In the genomic region with DNA sequence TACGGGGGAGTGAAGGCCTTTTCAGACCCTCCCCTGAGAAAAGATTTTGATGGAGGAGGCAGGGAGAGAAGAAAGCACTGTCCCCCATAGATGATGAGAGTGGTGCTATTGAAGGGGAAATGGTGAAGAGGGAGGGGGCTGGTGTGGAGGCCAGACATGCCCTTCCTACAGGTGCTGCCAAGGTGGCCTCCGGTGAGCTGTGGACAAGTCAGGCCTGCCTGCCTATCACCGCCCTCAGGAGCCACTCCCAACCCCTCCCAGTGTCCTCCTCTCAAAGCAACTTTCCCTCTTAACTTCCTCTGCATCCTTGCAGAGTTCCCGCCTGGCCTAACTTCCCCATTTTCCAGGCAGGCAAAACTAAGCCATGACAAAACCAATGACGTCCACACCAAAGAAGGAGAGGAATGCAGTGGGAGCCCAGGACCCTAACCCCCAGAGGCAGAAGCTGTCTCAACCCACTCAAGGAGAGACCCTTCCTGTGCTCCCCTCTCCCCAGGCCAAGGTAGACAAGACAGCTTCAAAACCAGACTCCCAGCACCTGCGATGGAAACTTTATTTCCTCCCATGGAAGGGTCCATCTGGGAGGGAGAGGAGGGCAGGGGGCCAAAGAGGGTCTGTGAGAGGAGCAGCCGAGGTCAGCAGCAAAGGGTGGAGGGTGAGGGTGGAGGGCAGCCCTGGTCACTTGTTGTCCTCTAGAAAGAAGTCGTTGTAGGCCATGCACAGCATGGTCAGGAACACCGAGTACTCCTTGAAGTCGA, we compare ENCODE assay signal across 5 cellular contexts. TPM values are rescaled to one million over a fixed set of nuclear protein-coding genes. Genes with fewer than 3 reads are reported as not detected.
A peak's percentile ranks its signal among the peaks of the same experiment; 100 is the strongest.
DNase-seq lines count a peak whose midpoint lies in the region; ATAC-seq and TF ChIP-seq lines count a peak whose summit lies in the region.

No MANE protein-coding gene starts in this region.

- no peak for TF ChIP-seq CTCF in RWPE2 (IDR thresholded peaks at IDR 0.05; ENCODE audit: poor library complexity, severe bottlenecking)
- TF ChIP-seq CTCF in fibroblast of lung (conservative IDR thresholded peaks at IDR 0.05 in 1 of 2, IDR thresholded peaks at IDR 0.05 in 1 of 2; ENCODE audit: low read depth in 1 of 2, low read length in 2 of 2), result no peak

- peaks cover 17% of the 10 kb centered on the region for H3K36me3 ChIP-seq in RWPE2 (ENCODE audit: low read depth)
- peaks cover 6% of the 10 kb centered on the region for H3K36me3 ChIP-seq in fibroblast of lung (ENCODE audit: control insufficient read depth, insufficient read depth, low read length)
- peaks cover 0 to 4% of the 10 kb centered on the region in 2 donors for H3K36me3 ChIP-seq in stomach smooth muscle (ENCODE audit: control insufficient read depth in 2 of 2, insufficient read depth in 2 of 2, low read length in 2 of 2)

- peaks cover 23% of the 10 kb centered on the region for H3K79me2 ChIP-seq in fibroblast of lung (ENCODE audit: control insufficient read depth, insufficient read depth, low read length)

- no peak overlapping the region for H2AFZ ChIP-seq in fibroblast of lung (ENCODE audit: low read length)

- H3K4me1 ChIP-seq in RWPE2 (ENCODE audit: insufficient read depth, poor library complexity, severe bottlenecking) (peaks cover 31% of the 10 kb centered on the region), fibroblast of lung (ENCODE audit: control insufficient read depth, extremely low read depth, insufficient read depth, low read length) (peaks cover 20% of the 10 kb centered on the region), stomach smooth muscle (ENCODE audit: control insufficient read depth, insufficient read depth, low read length) (peaks cover 47% of the 10 kb centered on the region)

- ATAC-seq in RWPE2 (ENCODE audit: low read depth), result peak; percentile 39
- ATAC-seq in GM18520 (IDR thresholded peaks at IDR 0.05; ENCODE audit: unreplicated experiment), result no peak

- H4K20me1 ChIP-seq in fibroblast of lung (ENCODE audit: control insufficient read depth, extremely low read depth, insufficient read depth, low read length), result no peaks in the 10 kb centered on the region

- peak overlapping the region; percentile 89 for H3K4me2 ChIP-seq in fibroblast of lung (ENCODE audit: extremely low read depth, insufficient read depth, low read length)

- H3K9me3 ChIP-seq in RWPE2 (ENCODE audit: severe bottlenecking), result no peaks in the 10 kb centered on the region
- H3K9me3 ChIP-seq in fibroblast of lung (ENCODE audit: control insufficient read depth, insufficient read depth, low read depth, low read length), result no peaks in the 10 kb centered on the region
- no peaks in the 10 kb centered on the region for H3K9me3 ChIP-seq in stomach smooth muscle (ENCODE audit: control insufficient read depth in 2 of 2, low read length in 2 of 2)

- peak; percentile 85 for DNase-seq in RWPE2 (ENCODE audit: low spot score)
- DNase-seq in fibroblast of lung (ENCODE audit: low read depth in 2 of 2), result no peak
- no peak for DNase-seq in SKM-1 (lab: John Stamatoyannopoulos, UW; ENCODE audit: unreplicated experiment)

- H3K9ac ChIP-seq in fibroblast of lung (ENCODE audit: insufficient read depth, low read length) (peak overlapping the region; percentile 57), stomach smooth muscle (ENCODE audit: low read length in 2 of 2) (peak overlapping the region; percentile 97 to 98)

- H3K27ac ChIP-seq in RWPE2 (ENCODE audit: poor library complexity, severe bottlenecking) (peak overlapping the region; percentile 96), fibroblast of lung (ENCODE audit: insufficient read depth, low read length) (peak overlapping the region; percentile 79), stomach smooth muscle (ENCODE audit: low read length) (peak overlapping the region; percentile 98)

- H3K4me3 ChIP-seq in RWPE2 (ENCODE audit: severe bottlenecking) (peak overlapping the region; percentile 73), fibroblast of lung (replicated peaks in 1 of 4; ENCODE audit: control extremely low read depth in 1 of 4, insufficient read depth in 1 of 4, low read depth in 3 of 4, low read length in 4 of 4) (peak overlapping the region; percentile 18 to 100 (median 42)), stomach smooth muscle (ENCODE audit: low read length in 2 of 2) (peak overlapping the region; percentile 97 to 99)

- H3K27me3 ChIP-seq in RWPE2 (ENCODE audit: insufficient read depth, poor library complexity, severe bottlenecking) (no peaks in the 10 kb centered on the region), fibroblast of lung (ENCODE audit: control insufficient read depth, insufficient read depth, low read length) (no peaks in the 10 kb centered on the region), stomach smooth muscle (ENCODE audit: control insufficient read depth in 1 of 2, insufficient read depth in 2 of 2, low read length in 2 of 2) (no peaks in the 10 kb centered on the region)

RNA-seq across cellular contexts. Expression of gene S100A6, which starts 1.0 kb away (rescaled TPM):
- total RNA-seq in fibroblast of lung, result 2,061 and 4,042 TPM in 2 replicates
- polyA plus RNA-seq in fibroblast of lung, result 1,280 and 2,637 TPM in 2 replicates
- 5,317 and 10,273 TPM in 2 replicates for polyA plus RNA-seq in fibroblast of lung (2012)
- 895 and 1,329 TPM in 2 replicates for polyA minus RNA-seq in fibroblast of lung (ENCODE audit: low replicate concordance)

RNA-seq across cellular contexts. Expression of gene S100A5, which starts 3.9 kb away (rescaled TPM):
- not detected in 2 replicates for total RNA-seq in fibroblast of lung
- polyA plus RNA-seq in fibroblast of lung, result 0.20 and 0.24 TPM in 2 replicates
- polyA plus RNA-seq in fibroblast of lung (2012), result 0.55 and 0.76 TPM in 2 replicates
- polyA minus RNA-seq in fibroblast of lung (ENCODE audit: low replicate concordance), result not detected in 2 replicates

RNA-seq across cellular contexts. Expression of gene S100A4, which starts 8.8 kb away (rescaled TPM):
- total RNA-seq in fibroblast of lung, result 85.3 and 287 TPM in 2 replicates
- 371 and 928 TPM in 2 replicates for polyA plus RNA-seq in fibroblast of lung
- 543 and 1,139 TPM in 2 replicates for polyA plus RNA-seq in fibroblast of lung (2012)
- polyA minus RNA-seq in fibroblast of lung (ENCODE audit: low replicate concordance), result 124 and 266 TPM in 2 replicates

RNA-seq across cellular contexts. Expression of gene S100A3, which starts 12.3 kb away (rescaled TPM):
- 1.8 and 6.8 TPM in 2 replicates for total RNA-seq in fibroblast of lung
- polyA plus RNA-seq in fibroblast of lung, result 11.5 and 14.8 TPM in 2 replicates
- polyA plus RNA-seq in fibroblast of lung (2012), result 13.0 and 17.9 TPM in 2 replicates
- 18.6 and 45.0 TPM in 2 replicates for polyA minus RNA-seq in fibroblast of lung (ENCODE audit: low replicate concordance)

RNA-seq across cellular contexts. Expression of gene S100A2, which starts 28.8 kb away (rescaled TPM):
- 1.5 and 3.6 TPM in 2 replicates for total RNA-seq in fibroblast of lung
- 4.8 and 10.3 TPM in 2 replicates for polyA plus RNA-seq in fibroblast of lung
- 10.9 and 22.6 TPM in 2 replicates for polyA plus RNA-seq in fibroblast of lung (2012)
- 4.8 TPM in 1 of 2 replicates, not detected in the other for polyA minus RNA-seq in fibroblast of lung (ENCODE audit: low replicate concordance)

Comparison
In these comparisons a context has a peak if more than half of its experiments do, and no peak if none do; other contexts are left out.
1. H3K4me3 ChIP-seq: peak in every context shown above with its lines; median percentile 98 in stomach smooth muscle; 73 in RWPE2; 42 in fibroblast of lung.